ENCODE assay signal across 21 cellular contexts in genomic region chr6:150919938-150920337, GRCh38.
"Had no signal": no experiment of that assay in that cellular context is flagged by ENCODE, and none has a peak within 500 bp of the region (broad histone marks: within the 10 kb centered on the region; RNA-seq: fewer than 3 reads in every experiment).

No MANE protein-coding gene starts in this region.

- FAIRE-seq: RCC 7860 had no signal

- H3K9me3 ChIP-seq: SJSA1 had no signal

- H3K27ac ChIP-seq: SJSA1, SK-N-MC had no signal

- H3K4me1 ChIP-seq: SJSA1 had no signal

- H3K4me3 ChIP-seq: SJSA1, SK-N-MC had no signal

- H3K27me3 ChIP-seq: SJSA1 had no signal

- DNase-seq: KBM-7, NCI-H1092, NCI-H1105 treated with DMSO at 0.1 percent for 48 hours, NCI-H1417 treated with DMSO at 0.1 percent for 48 hours, NCI-H146, NCI-H1694 treated with DMSO at 0.1 percent for 48 hours, NCI-H1930, NCI-H2081, NCI-H2107, NCI-H2227 treated with DMSO at 0.1 percent for 48 hours, NCI-H446, NCI-H510A, NCI-H524 treated with DMSO at 0.1 percent for 48 hours, NCI-H69, NCI-H774, Right ventricle myocardium superior, RPMI8226, SIG-M5 had no signal
